1 cellular context compared by ENCODE assay signal in the genomic region with DNA sequence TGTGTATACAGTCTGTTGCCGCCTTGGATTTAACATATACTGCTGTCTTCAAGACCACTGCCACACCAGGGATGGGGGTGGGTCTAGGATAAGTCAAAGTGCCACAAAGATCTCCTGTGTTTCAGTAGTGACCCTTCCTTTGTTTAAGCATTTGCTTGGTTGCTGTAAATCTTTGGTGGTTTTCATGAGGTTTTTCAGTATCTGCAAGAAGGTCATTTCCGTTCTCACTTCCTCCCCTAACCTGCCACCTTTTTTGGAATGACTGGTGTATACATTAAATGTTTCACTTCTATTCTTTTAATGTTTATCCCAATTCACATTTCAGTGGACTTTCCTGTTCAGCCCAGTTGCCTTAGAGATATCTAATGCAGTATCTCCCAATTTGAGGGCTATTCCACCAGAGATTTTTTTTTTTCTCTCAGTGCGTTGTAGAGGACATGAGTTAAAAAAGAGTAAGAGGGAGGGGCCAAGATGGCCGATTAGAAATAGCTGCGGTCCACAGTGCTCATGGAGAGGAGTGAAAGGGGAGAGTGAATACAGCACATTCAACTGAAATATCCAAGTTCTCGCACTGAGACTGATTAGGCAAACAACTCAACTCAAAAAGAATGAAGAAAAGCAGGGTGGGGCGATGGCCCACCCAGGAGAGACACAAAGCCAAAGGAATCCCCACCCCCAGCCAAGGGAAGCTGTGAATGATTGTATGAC.
TF ChIP-seq lines count a peak whose summit lies in the region.

No MANE protein-coding gene starts in this region.

TF ChIP-seq in GM12878, 131 proteins besides CTCF, POLR2A, EP300 and RAD21 (continued from another document):
- TF ChIP-seq, protein P1, sequence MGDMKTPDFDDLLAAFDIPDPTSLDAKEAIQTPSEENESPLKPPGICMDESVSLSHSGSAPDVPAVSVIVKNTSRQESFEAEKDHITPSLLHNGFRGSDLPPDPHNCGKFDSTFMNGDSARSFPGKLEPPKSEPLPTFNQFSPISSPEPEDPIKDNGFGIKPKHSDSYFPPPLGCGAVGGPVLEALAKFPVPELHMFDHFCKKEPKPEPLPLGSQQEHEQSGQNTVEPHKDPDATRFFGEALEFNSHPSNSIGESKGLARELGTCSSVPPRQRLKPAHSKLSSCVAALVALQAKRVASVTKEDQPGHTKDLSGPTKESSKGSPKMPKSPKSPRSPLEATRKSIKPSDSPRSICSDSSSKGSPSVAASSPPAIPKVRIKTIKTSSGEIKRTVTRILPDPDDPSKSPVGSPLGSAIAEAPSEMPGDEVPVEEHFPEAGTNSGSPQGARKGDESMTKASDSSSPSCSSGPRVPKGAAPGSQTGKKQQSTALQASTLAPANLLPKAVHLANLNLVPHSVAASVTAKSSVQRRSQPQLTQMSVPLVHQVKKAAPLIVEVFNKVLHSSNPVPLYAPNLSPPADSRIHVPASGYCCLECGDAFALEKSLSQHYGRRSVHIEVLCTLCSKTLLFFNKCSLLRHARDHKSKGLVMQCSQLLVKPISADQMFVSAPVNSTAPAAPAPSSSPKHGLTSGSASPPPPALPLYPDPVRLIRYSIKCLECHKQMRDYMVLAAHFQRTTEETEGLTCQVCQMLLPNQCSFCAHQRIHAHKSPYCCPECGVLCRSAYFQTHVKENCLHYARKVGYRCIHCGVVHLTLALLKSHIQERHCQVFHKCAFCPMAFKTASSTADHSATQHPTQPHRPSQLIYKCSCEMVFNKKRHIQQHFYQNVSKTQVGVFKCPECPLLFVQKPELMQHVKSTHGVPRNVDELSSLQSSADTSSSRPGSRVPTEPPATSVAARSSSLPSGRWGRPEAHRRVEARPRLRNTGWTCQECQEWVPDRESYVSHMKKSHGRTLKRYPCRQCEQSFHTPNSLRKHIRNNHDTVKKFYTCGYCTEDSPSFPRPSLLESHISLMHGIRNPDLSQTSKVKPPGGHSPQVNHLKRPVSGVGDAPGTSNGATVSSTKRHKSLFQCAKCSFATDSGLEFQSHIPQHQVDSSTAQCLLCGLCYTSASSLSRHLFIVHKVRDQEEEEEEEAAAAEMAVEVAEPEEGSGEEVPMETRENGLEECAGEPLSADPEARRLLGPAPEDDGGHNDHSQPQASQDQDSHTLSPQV (IDR thresholded peaks at IDR 0.05), result no peak
- TF ChIP-seq, protein P2, sequence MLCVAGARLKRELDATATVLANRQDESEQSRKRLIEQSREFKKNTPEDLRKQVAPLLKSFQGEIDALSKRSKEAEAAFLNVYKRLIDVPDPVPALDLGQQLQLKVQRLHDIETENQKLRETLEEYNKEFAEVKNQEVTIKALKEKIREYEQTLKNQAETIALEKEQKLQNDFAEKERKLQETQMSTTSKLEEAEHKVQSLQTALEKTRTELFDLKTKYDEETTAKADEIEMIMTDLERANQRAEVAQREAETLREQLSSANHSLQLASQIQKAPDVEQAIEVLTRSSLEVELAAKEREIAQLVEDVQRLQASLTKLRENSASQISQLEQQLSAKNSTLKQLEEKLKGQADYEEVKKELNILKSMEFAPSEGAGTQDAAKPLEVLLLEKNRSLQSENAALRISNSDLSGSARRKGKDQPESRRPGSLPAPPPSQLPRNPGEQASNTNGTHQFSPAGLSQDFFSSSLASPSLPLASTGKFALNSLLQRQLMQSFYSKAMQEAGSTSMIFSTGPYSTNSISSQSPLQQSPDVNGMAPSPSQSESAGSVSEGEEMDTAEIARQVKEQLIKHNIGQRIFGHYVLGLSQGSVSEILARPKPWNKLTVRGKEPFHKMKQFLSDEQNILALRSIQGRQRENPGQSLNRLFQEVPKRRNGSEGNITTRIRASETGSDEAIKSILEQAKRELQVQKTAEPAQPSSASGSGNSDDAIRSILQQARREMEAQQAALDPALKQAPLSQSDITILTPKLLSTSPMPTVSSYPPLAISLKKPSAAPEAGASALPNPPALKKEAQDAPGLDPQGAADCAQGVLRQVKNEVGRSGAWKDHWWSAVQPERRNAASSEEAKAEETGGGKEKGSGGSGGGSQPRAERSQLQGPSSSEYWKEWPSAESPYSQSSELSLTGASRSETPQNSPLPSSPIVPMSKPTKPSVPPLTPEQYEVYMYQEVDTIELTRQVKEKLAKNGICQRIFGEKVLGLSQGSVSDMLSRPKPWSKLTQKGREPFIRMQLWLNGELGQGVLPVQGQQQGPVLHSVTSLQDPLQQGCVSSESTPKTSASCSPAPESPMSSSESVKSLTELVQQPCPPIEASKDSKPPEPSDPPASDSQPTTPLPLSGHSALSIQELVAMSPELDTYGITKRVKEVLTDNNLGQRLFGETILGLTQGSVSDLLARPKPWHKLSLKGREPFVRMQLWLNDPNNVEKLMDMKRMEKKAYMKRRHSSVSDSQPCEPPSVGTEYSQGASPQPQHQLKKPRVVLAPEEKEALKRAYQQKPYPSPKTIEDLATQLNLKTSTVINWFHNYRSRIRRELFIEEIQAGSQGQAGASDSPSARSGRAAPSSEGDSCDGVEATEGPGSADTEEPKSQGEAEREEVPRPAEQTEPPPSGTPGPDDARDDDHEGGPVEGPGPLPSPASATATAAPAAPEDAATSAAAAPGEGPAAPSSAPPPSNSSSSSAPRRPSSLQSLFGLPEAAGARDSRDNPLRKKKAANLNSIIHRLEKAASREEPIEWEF (IDR thresholded peaks at IDR 0.05; ENCODE audit: insufficient replicate concordance, low read depth, low read length), result no peak
- no peak for TF ChIP-seq POLR2AphosphoS5 (IDR thresholded peaks at IDR 0.05; ENCODE audit: low read length)
- no peak for TF ChIP-seq GABPA (IDR thresholded peaks at IDR 0.05; ENCODE audit: low read depth)
- no peak for TF ChIP-seq KDM1A (IDR thresholded peaks at IDR 0.05; ENCODE audit: borderline replicate concordance)
- TF ChIP-seq DPF2 (IDR thresholded peaks at IDR 0.05), result peak; percentile 88; the same call in 1 of the 2 replicates
- peak; percentile 73; the same call in 1 of the 2 replicates for TF ChIP-seq CBFB (IDR thresholded peaks at IDR 0.05; ENCODE audit: low read depth)
- TF ChIP-seq, protein P3, sequence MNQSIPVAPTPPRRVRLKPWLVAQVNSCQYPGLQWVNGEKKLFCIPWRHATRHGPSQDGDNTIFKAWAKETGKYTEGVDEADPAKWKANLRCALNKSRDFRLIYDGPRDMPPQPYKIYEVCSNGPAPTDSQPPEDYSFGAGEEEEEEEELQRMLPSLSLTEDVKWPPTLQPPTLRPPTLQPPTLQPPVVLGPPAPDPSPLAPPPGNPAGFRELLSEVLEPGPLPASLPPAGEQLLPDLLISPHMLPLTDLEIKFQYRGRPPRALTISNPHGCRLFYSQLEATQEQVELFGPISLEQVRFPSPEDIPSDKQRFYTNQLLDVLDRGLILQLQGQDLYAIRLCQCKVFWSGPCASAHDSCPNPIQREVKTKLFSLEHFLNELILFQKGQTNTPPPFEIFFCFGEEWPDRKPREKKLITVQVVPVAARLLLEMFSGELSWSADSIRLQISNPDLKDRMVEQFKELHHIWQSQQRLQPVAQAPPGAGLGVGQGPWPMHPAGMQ (IDR thresholded peaks at IDR 0.05; ENCODE audit: borderline replicate concordance), result no peak
- no peak for TF ChIP-seq FOS (IDR thresholded peaks at IDR 0.05; ENCODE audit: borderline replicate concordance, extremely low read depth, insufficient read length)
- TF ChIP-seq SUPT20H (IDR thresholded peaks at IDR 0.05; ENCODE audit: borderline replicate concordance, control insufficient read depth, low read depth, low read length), result no peak
- no peak for TF ChIP-seq SIN3A (IDR thresholded peaks at IDR 0.05; ENCODE audit: low read depth, low read length)
- TF ChIP-seq, protein P4, sequence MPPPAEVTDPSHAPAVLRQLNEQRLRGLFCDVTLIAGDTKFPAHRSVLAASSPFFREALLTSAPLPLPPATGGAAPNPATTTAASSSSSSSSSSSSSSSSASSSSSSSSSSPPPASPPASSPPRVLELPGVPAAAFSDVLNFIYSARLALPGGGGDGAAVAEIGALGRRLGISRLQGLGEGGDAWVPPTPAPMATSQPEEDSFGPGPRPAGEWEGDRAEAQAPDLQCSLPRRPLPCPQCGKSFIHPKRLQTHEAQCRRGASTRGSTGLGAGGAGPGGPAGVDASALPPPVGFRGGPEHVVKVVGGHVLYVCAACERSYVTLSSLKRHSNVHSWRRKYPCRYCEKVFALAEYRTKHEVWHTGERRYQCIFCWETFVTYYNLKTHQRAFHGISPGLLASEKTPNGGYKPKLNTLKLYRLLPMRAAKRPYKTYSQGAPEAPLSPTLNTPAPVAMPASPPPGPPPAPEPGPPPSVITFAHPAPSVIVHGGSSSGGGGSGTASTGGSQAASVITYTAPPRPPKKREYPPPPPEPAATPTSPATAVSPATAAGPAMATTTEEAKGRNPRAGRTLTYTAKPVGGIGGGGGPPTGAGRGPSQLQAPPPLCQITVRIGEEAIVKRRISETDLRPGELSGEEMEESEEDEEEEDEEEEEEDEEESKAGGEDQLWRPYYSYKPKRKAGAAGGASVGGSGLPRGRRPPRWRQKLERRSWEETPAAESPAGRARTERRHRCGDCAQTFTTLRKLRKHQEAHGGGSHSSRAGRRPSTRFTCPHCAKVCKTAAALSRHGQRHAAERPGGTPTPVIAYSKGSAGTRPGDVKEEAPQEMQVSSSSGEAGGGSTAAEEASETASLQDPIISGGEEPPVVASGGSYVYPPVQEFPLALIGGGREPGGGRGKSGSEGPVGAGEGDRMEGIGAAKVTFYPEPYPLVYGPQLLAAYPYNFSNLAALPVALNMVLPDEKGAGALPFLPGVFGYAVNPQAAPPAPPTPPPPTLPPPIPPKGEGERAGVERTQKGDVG (CRISPR knock-in tag; IDR thresholded peaks at IDR 0.05), result no peak
